2 cellular contexts compared by ENCODE assay signal in the genomic region with DNA sequence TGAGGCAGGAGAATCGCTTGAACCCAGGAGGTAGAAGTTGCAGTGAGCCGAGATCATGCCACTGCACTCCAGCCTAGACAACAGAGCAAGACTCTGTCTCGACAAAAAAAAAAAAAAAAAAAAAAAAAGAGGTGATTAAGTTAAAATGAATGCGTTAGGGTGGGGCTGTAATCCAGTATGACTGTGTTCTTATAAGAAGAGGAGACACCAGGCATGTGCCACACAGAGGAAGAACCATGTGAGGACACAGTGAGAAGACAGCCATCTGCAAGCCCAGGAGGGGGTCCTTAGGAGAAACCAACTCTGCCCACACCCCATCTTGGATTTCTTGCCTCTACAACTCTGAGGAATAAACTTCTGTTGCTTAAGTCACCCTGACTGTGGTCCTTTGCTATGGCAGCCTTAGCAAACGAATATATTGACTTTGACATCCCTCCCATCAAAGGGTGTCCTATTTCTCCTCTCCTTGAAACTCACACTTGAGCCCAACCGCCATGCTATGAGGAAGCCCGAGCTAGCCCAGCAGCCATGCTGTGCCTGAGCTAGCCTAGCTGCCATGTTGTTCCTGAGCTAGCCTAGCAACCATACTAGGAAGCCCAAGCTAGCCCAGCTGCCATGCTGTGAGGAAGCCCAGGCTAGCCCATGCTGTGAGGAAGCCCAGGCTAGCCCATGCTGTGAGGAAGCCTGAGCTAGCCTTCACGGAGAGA.
A peak's percentile ranks its signal among the peaks of the same experiment; 100 is the strongest.
TF ChIP-seq lines count a peak whose summit lies in the region.

No MANE protein-coding gene starts in this region.

TF ChIP-seq in Ishikawa, 13 proteins besides CTCF, POLR2A, EP300 and RAD21:
- no peak for TF ChIP-seq CREB1 (IDR thresholded peaks at IDR 0.05; ENCODE audit: low read depth)
- peak; percentile 37; the same call in 1 of the 2 replicates for TF ChIP-seq YY1 (IDR thresholded peaks at IDR 0.05; ENCODE audit: low read depth)

TF ChIP-seq in GM12878, 131 proteins besides CTCF, POLR2A, EP300 and RAD21:
- TF ChIP-seq SMC3 (IDR thresholded peaks at IDR 0.05; ENCODE audit: borderline replicate concordance, low read length) (no peak), RUNX3 (IDR thresholded peaks at IDR 0.05; ENCODE audit: low read length) (no peak), FOXK2 (IDR thresholded peaks at IDR 0.05) (0 out of 2 replicates have a peak, but pooled peaks have one; percentile 18)
